1 cellular context compared by ENCODE assay signal in genomic region chr7:124489082-124489819, GRCh38.
TF ChIP-seq lines count a peak whose summit lies in the region.

No MANE protein-coding gene starts in this region.

TF ChIP-seq in A549, 52 proteins besides CTCF, POLR2A, EP300 and RAD21 (continued from another document):
- no peak for TF ChIP-seq E2F6 (IDR thresholded peaks at IDR 0.05; ENCODE audit: borderline replicate concordance, low read depth)
- no peak for TF ChIP-seq BCL3 (IDR thresholded peaks at IDR 0.05)
- TF ChIP-seq ZC3H11A (IDR thresholded peaks at IDR 0.05) = no peak
- TF ChIP-seq BHLHE40 (IDR thresholded peaks at IDR 0.05; ENCODE audit: low read depth, low read length) = no peak
- no peak for TF ChIP-seq REST (IDR thresholded peaks at IDR 0.05)
